In genomic region chr7:43865277-43865676, GRCh38 we compare ENCODE assay signal across 16 cellular contexts. TPM values are rescaled to one million over a fixed set of nuclear protein-coding genes. Genes with fewer than 3 reads are reported as not detected.
DNase-seq lines count a peak whose midpoint lies in the region; ATAC-seq, FAIRE-seq and TF ChIP-seq lines count a peak whose summit lies in the region.
"Had no signal": no experiment of that assay in that cellular context is flagged by ENCODE, and none has a peak within 500 bp of the region (broad histone marks: within the 10 kb centered on the region; RNA-seq: fewer than 3 reads in every experiment).

No MANE protein-coding gene starts in this region.

- TF ChIP-seq POLR2A in GM12891 (IDR thresholded peaks at IDR 0.05; ENCODE audit: low read depth, low read length), result no peak

- H3K27ac Mint-ChIP-seq in activated T-helper 2 cell treated with anti-CD3 and anti-CD28 coated beads, Interferon-gamma antibody, Interleukin-2, Interleukin-4, amounts not matched to agents 10 μg/mL and 5 μg/mL and 100 μg/mL, durations not matched to agents 14 hours and 24 hours and 36 hours, result peak overlapping the region; percentile 19
- H3K27ac Mint-ChIP-seq in memory B cell, result peak overlapping the region; percentile 4
- no peak overlapping the region for H3K27ac Mint-ChIP-seq in stimulated activated naive B cell treated with anti-CD40 and anti-IgM and Interleukin-4, amounts not matched to agents 10 μg/mL and 1 μg/mL and 100 μg/mL, for 72 hours
- no peak overlapping the region for H3K27ac Mint-ChIP-seq in T-helper 2 cell treated with Interferon-gamma antibody and Interleukin-4, amounts not matched to agents 5 μg/mL and 100 μg/mL, for 36 hours
- H3K27ac Mint-ChIP-seq: GM23338, H9 had no signal

- H3K9me3 Mint-ChIP-seq in activated T-helper 2 cell treated with anti-CD3 and anti-CD28 coated beads, Interferon-gamma antibody, Interleukin-2, Interleukin-4, amounts not matched to agents 10 μg/mL and 5 μg/mL and 100 μg/mL, durations not matched to agents 14 hours and 24 hours and 36 hours, result no peaks in the 10 kb centered on the region
- H3K9me3 Mint-ChIP-seq in memory B cell, result no peaks in the 10 kb centered on the region
- no peaks in the 10 kb centered on the region for H3K9me3 Mint-ChIP-seq in stimulated activated naive B cell treated with anti-CD40 and anti-IgM and Interleukin-4, amounts not matched to agents 10 μg/mL and 1 μg/mL and 100 μg/mL, for 72 hours
- H3K9me3 Mint-ChIP-seq in T-helper 2 cell treated with Interferon-gamma antibody and Interleukin-4, amounts not matched to agents 5 μg/mL and 100 μg/mL, for 36 hours, result no peaks in the 10 kb centered on the region
- H3K9me3 Mint-ChIP-seq: CD8-positive, alpha-beta memory T cell; H9 had no signal

- H3K4me1 Mint-ChIP-seq in activated T-helper 2 cell treated with anti-CD3 and anti-CD28 coated beads, Interferon-gamma antibody, Interleukin-2, Interleukin-4, amounts not matched to agents 10 μg/mL and 5 μg/mL and 100 μg/mL, durations not matched to agents 14 hours and 24 hours and 36 hours (ENCODE audit: low read depth), result peaks cover 16% of the 10 kb centered on the region
- peaks cover 6% of the 10 kb centered on the region for H3K4me1 Mint-ChIP-seq in memory B cell
- H3K4me1 Mint-ChIP-seq in stimulated activated naive B cell treated with anti-CD40 and anti-IgM and Interleukin-4, amounts not matched to agents 10 μg/mL and 1 μg/mL and 100 μg/mL, for 72 hours, result peaks cover 13 to 20% of the 10 kb centered on the region in 2 donors
- H3K4me1 Mint-ChIP-seq in T-helper 2 cell treated with Interferon-gamma antibody and Interleukin-4, amounts not matched to agents 5 μg/mL and 100 μg/mL, for 36 hours (ENCODE audit: low read depth), result peaks cover 12% of the 10 kb centered on the region

- peaks cover 35% of the 10 kb centered on the region for H3K36me3 Mint-ChIP-seq in activated T-helper 2 cell treated with anti-CD3 and anti-CD28 coated beads, Interferon-gamma antibody, Interleukin-2, Interleukin-4, amounts not matched to agents 10 μg/mL and 5 μg/mL and 100 μg/mL, durations not matched to agents 14 hours and 24 hours and 36 hours (ENCODE audit: low read depth)
- H3K36me3 Mint-ChIP-seq in memory B cell, result peaks cover 14% of the 10 kb centered on the region
- peaks cover 15 to 20% of the 10 kb centered on the region in 2 donors for H3K36me3 Mint-ChIP-seq in stimulated activated naive B cell treated with anti-CD40 and anti-IgM and Interleukin-4, amounts not matched to agents 10 μg/mL and 1 μg/mL and 100 μg/mL, for 72 hours
- peaks cover 22% of the 10 kb centered on the region for H3K36me3 Mint-ChIP-seq in T-helper 2 cell treated with Interferon-gamma antibody and Interleukin-4, amounts not matched to agents 5 μg/mL and 100 μg/mL, for 36 hours (ENCODE audit: low read depth)

- FAIRE-seq in GM12891 (lab: Jason Lieb, UNC) (no peak), urothelium cell line (lab: Jason Lieb, UNC) (peak; percentile 79)
- FAIRE-seq: GM18507 had no signal

- peaks cover 25% of the 10 kb centered on the region for H3K27me3 Mint-ChIP-seq in activated T-helper 2 cell treated with anti-CD3 and anti-CD28 coated beads, Interferon-gamma antibody, Interleukin-2, Interleukin-4, amounts not matched to agents 10 μg/mL and 5 μg/mL and 100 μg/mL, durations not matched to agents 14 hours and 24 hours and 36 hours (ENCODE audit: low read depth)
- H3K27me3 Mint-ChIP-seq in memory B cell, result no peaks in the 10 kb centered on the region
- H3K27me3 Mint-ChIP-seq in stimulated activated naive B cell treated with anti-CD40 and anti-IgM and Interleukin-4, amounts not matched to agents 10 μg/mL and 1 μg/mL and 100 μg/mL, for 72 hours, result peaks cover 0 to 5% of the 10 kb centered on the region in 2 donors
- H3K27me3 Mint-ChIP-seq in T-helper 2 cell treated with Interferon-gamma antibody and Interleukin-4, amounts not matched to agents 5 μg/mL and 100 μg/mL, for 36 hours (ENCODE audit: low read depth), result peaks cover 15% of the 10 kb centered on the region
- H3K27me3 Mint-ChIP-seq: CD8-positive, alpha-beta memory T cell had no signal

- DNase-seq in GM12891 (ENCODE audit: insufficient read length, low spot score) (no peak), memory B cell (ENCODE audit: low spot score in 2 of 2) (no peak), urothelium cell line (ENCODE audit: low spot score) (no peak), ecto neural progenitor cell (ENCODE audit: low spot score) (no peak)
- DNase-seq in activated T-helper 2 cell treated with anti-CD3 and anti-CD28 coated beads, Interferon-gamma antibody, Interleukin-2, Interleukin-4, amounts not matched to agents 10 μg/mL and 5 μg/mL and 100 μg/mL, durations not matched to agents 14 hours and 24 hours and 36 hours (ENCODE audit: low spot score), result no peak
- DNase-seq in stimulated activated naive B cell treated with anti-CD40 and anti-IgM and Interleukin-4, amounts not matched to agents 10 μg/mL and 1 μg/mL and 100 μg/mL, for 72 hours, result no peak
- no peak for DNase-seq in T-helper 2 cell treated with Interferon-gamma antibody and Interleukin-4, amounts not matched to agents 5 μg/mL and 100 μg/mL, for 36 hours (ENCODE audit: low spot score)
- DNase-seq: Caco-2; CD8-positive, alpha-beta memory T cell; DMS53; GF-D8; H9; KG1 had no signal

- intact Hi-C loops in activated T-helper 2 cell treated with anti-CD3 and anti-CD28 coated beads, Interferon-gamma antibody, Interleukin-2, Interleukin-4, amounts not matched to agents 10 μg/mL and 5 μg/mL and 100 μg/mL, durations not matched to agents 14 hours and 24 hours and 36 hours (cut with micrococcal nuclease), result no loop called here

- ATAC-seq in memory B cell (ENCODE audit: low read depth), result no peak
- ATAC-seq in stimulated activated naive B cell treated with anti-CD40 and anti-IgM and Interleukin-4, amounts not matched to agents 10 μg/mL and 1 μg/mL and 100 μg/mL, for 72 hours (replicated peaks), result no peak
- ATAC-seq: GM23338 had no signal

- H3K4me3 Mint-ChIP-seq in activated T-helper 2 cell treated with anti-CD3 and anti-CD28 coated beads, Interferon-gamma antibody, Interleukin-2, Interleukin-4, amounts not matched to agents 10 μg/mL and 5 μg/mL and 100 μg/mL, durations not matched to agents 14 hours and 24 hours and 36 hours (ENCODE audit: low read depth), result no peak overlapping the region
- H3K4me3 Mint-ChIP-seq in memory B cell, result no peak overlapping the region
- no peak overlapping the region for H3K4me3 Mint-ChIP-seq in stimulated activated naive B cell treated with anti-CD40 and anti-IgM and Interleukin-4, amounts not matched to agents 10 μg/mL and 1 μg/mL and 100 μg/mL, for 72 hours
- H3K4me3 Mint-ChIP-seq in T-helper 2 cell treated with Interferon-gamma antibody and Interleukin-4, amounts not matched to agents 5 μg/mL and 100 μg/mL, for 36 hours, result no peak overlapping the region
- H3K4me3 Mint-ChIP-seq: CD14-positive monocyte, GM23338, H9 had no signal

TF ChIP-seq in GM12891, 5 proteins besides CTCF, POLR2A, EP300 and RAD21:
- TF ChIP-seq TAF1 (IDR thresholded peaks at IDR 0.05; ENCODE audit: low read depth, low read length) (no peak), SPI1 (IDR thresholded peaks at IDR 0.05; ENCODE audit: low read depth, low read length) (no peak), POU2F2 (IDR thresholded peaks at IDR 0.05; ENCODE audit: low read depth, low read length) (no peak), POLR2AphosphoS5 (IDR thresholded peaks at IDR 0.05; ENCODE audit: low read depth, low read length) (0 out of 2 replicates have a peak, but pooled peaks have one; percentile 41), PAX5 (IDR thresholded peaks at IDR 0.05; ENCODE audit: insufficient read depth, low read length, severe bottlenecking) (no peak)
TF ChIP-seq in GM12891: peak in this region for 1.

RNA-seq across cellular contexts. Expression of gene MRPS24, which starts 4.0 kb away (rescaled TPM):
- polyA plus RNA-seq in GM12891 (2012; ENCODE audit: low read depth, missing spikeins), result 101 TPM
- total RNA-seq in activated T-helper 2 cell treated with anti-CD3 and anti-CD28 coated beads, Interferon-gamma antibody, Interleukin-2, Interleukin-4, amounts not matched to agents 10 μg/mL and 5 μg/mL and 100 μg/mL, durations not matched to agents 14 hours and 24 hours and 36 hours, result 106 and 108 TPM in 2 replicates

RNA-seq across cellular contexts. Expression of gene URGCP, which starts 41.1 kb away (rescaled TPM):
- polyA plus RNA-seq in GM12891 (2012; ENCODE audit: low read depth, missing spikeins), result 9.0 TPM
- total RNA-seq in activated T-helper 2 cell treated with anti-CD3 and anti-CD28 coated beads, Interferon-gamma antibody, Interleukin-2, Interleukin-4, amounts not matched to agents 10 μg/mL and 5 μg/mL and 100 μg/mL, durations not matched to agents 14 hours and 24 hours and 36 hours, result 23.7 and 27.6 TPM in 2 replicates

Comparison
In these comparisons a context has a peak if more than half of its experiments do, and no peak if none do; other contexts are left out.
1. H3K27ac Mint-ChIP-seq: peak in activated T-helper 2 cell treated with anti-CD3 and anti-CD28 coated beads, Interferon-gamma antibody, Interleukin-2, Interleukin-4, amounts not matched to agents 10 μg/mL and 5 μg/mL and 100 μg/mL, durations not matched to agents 14 hours and 24 hours and 36 hours (single experiment) and memory B cell (single experiment); none in stimulated activated naive B cell treated with anti-CD40 and anti-IgM and Interleukin-4, amounts not matched to agents 10 μg/mL and 1 μg/mL and 100 μg/mL, for 72 hours (single experiment) and T-helper 2 cell treated with Interferon-gamma antibody and Interleukin-4, amounts not matched to agents 5 μg/mL and 100 μg/mL, for 36 hours (single experiment).